Comparison of ENCODE assay signal across 13 cellular contexts in genomic region chr5:95955996-95956899, GRCh38. TPM values are rescaled to one million over a fixed set of nuclear protein-coding genes. Genes with fewer than 3 reads are reported as not detected.
DNase-seq lines count a peak whose midpoint lies in the region; ATAC-seq and TF ChIP-seq lines count a peak whose summit lies in the region.
"Had no signal": no experiment of that assay in that cellular context is flagged by ENCODE, and none has a peak within 500 bp of the region (broad histone marks: within the 10 kb centered on the region; RNA-seq: fewer than 3 reads in every experiment).

No MANE protein-coding gene starts in this region.

- peaks cover 12% of the 10 kb centered on the region for H3K27me3 Mint-ChIP-seq in glutamatergic neuron (ENCODE audit: unreplicated experiment)
- H3K27me3 Mint-ChIP-seq: B cell had no signal

- H3K36me3 ChIP-seq in left ventricle myocardium inferior (no peaks in the 10 kb centered on the region), tibial artery (peaks cover 0 to 12% (median 8%) of the 10 kb centered on the region in 3 donors)
- H3K36me3 ChIP-seq: lower lobe of right lung had no signal

- POLR2A ChIA-PET in GM10248 (lab: Yijun Ruan, JAX) = interaction anchor here (0.6 kb wide), 1 partner anchor 30 kb away, joined by 3 read pairs; no protein-coding TSS in a partner anchor

- in situ Hi-C loops in astrocyte of the cerebellum (cut with HindIII; ENCODE audit: low sequenced_read_pairs) = loop anchor here (5.0 to 10.0 kb wide), 2 partner anchors 379 to 646 kb away; no protein-coding TSS in a partner anchor

- peak overlapping the region; percentile 72 for H3K4me3 Mint-ChIP-seq in glutamatergic neuron (ENCODE audit: unreplicated experiment)
- H3K4me3 Mint-ChIP-seq: B cell had no signal

- H3K36me3 Mint-ChIP-seq in glutamatergic neuron (ENCODE audit: unreplicated experiment) = peaks cover 6% of the 10 kb centered on the region

- H3K27ac ChIP-seq in left ventricle myocardium inferior (replicated peaks) (peak overlapping the region; percentile 31), tibial artery (peak overlapping the region; percentile 11 to 30)
- H3K27ac ChIP-seq: lower lobe of right lung had no signal

- H3K9me3 Mint-ChIP-seq in glutamatergic neuron (ENCODE audit: unreplicated experiment) = peaks cover 11% of the 10 kb centered on the region

- DNase-seq in left ventricle myocardium inferior = no peak
- no peak for DNase-seq in left ventricle myocardium superior
- peak; percentile 31 for DNase-seq in astrocyte of the cerebellum (ENCODE audit: low read depth)
- no peak for DNase-seq in glutamatergic neuron
- no peak for DNase-seq in tibial artery
- no peak for DNase-seq in KG1 (lab: John Stamatoyannopoulos, UW)
- no peak for DNase-seq in GM10248 (ENCODE audit: extremely low spot score)
- DNase-seq: effector CD4-positive, alpha-beta T cell; lower lobe of right lung; NCI-H526 treated with DMSO at 0.1 percent for 48 hours; T1000 had no signal

- intact Hi-C loops in left ventricle myocardium inferior (cut with micrococcal nuclease) = no loop called here
- intact Hi-C loops in left ventricle myocardium superior (cut with micrococcal nuclease) = loop anchor here (10.0 kb wide), 2 partner anchors 61 to 101 kb away; no protein-coding TSS in a partner anchor
- intact Hi-C loops in tibial artery (cut with DNase I; ENCODE audit: low total_unique reads) = loop anchor here (10.0 kb wide), 1 partner anchor 51 kb away; no protein-coding TSS in a partner anchor

- H3K4me1 ChIP-seq in left ventricle myocardium inferior (peaks cover 79% of the 10 kb centered on the region), tibial artery (peaks cover 0 to 65% (median 24%) of the 10 kb centered on the region in 4 donors)

- CTCF ChIA-PET in GM10248 (lab: Yijun Ruan, JAX) = interaction anchor here (1.4 to 4.1 kb wide), 7 partner anchors 8 to 380 kb away, joined by 4 to 19 read pairs (median 9); no protein-coding TSS in a partner anchor

- no peak for TF ChIP-seq CTCF in left ventricle myocardium inferior (IDR thresholded peaks at IDR 0.05; ENCODE audit: borderline replicate concordance)
- TF ChIP-seq CTCF in astrocyte of the cerebellum (IDR thresholded peaks at IDR 0.05; ENCODE audit: low read depth, low read length, missing control alignments) = no peak
- TF ChIP-seq CTCF in glutamatergic neuron (IDR thresholded peaks at IDR 0.05; ENCODE audit: partially characterized antibody, unreplicated experiment) = no peak
- no peak for TF ChIP-seq CTCF in tibial artery (IDR thresholded peaks at IDR 0.05)
- TF ChIP-seq CTCF in GM10248 (IDR thresholded peaks at IDR 0.05; ENCODE audit: control extremely low read depth, extremely low read depth, low read depth, missing control alignments) = no peak

- no peak overlapping the region for H3K4me3 ChIP-seq in left ventricle myocardium inferior
- no peak overlapping the region for H3K4me3 ChIP-seq in astrocyte of the cerebellum (ENCODE audit: low read depth, low read length)
- peak overlapping the region; percentile 84 to 98 for H3K4me3 ChIP-seq in tibial artery
- H3K4me3 ChIP-seq: lower lobe of right lung had no signal

- H3K9me3 ChIP-seq in left ventricle myocardium inferior (replicated peaks) (no peaks in the 10 kb centered on the region), tibial artery (no peaks in the 10 kb centered on the region)
- H3K9me3 ChIP-seq: lower lobe of right lung had no signal

- peaks cover 31% of the 10 kb centered on the region for H3K4me1 Mint-ChIP-seq in glutamatergic neuron (ENCODE audit: low read depth, unreplicated experiment)

- ATAC-seq in left ventricle myocardium superior = no peak
- no peak for ATAC-seq in HG03457 (IDR thresholded peaks at IDR 0.05; ENCODE audit: unreplicated experiment)
- ATAC-seq: lower lobe of right lung had no signal

- H3K27ac Mint-ChIP-seq in glutamatergic neuron (ENCODE audit: unreplicated experiment) = peak overlapping the region; percentile 6
- H3K27ac Mint-ChIP-seq: B cell had no signal

- H3K27me3 ChIP-seq in left ventricle myocardium inferior (ENCODE audit: low read depth) = no peaks in the 10 kb centered on the region
- H3K27me3 ChIP-seq in tibial artery = no peaks in the 10 kb centered on the region

RNA-seq across cellular contexts. Expression of gene ELL2, which starts 5.4 kb away (rescaled TPM):
- total RNA-seq in left ventricle myocardium inferior = 21.0 TPM
- total RNA-seq in left ventricle myocardium superior = 23.4 TPM
- 97.0 TPM for total RNA-seq in glutamatergic neuron (ENCODE audit: unreplicated experiment)

Comparison
In these comparisons a context has a peak if more than half of its experiments do, and no peak if none do; other contexts are left out.
1. H3K4me3 ChIP-seq: peak in tibial artery (2 of 2); none in left ventricle myocardium inferior (single experiment) and astrocyte of the cerebellum (single experiment).